8 cellular contexts compared by ENCODE assay signal in the genomic region with DNA sequence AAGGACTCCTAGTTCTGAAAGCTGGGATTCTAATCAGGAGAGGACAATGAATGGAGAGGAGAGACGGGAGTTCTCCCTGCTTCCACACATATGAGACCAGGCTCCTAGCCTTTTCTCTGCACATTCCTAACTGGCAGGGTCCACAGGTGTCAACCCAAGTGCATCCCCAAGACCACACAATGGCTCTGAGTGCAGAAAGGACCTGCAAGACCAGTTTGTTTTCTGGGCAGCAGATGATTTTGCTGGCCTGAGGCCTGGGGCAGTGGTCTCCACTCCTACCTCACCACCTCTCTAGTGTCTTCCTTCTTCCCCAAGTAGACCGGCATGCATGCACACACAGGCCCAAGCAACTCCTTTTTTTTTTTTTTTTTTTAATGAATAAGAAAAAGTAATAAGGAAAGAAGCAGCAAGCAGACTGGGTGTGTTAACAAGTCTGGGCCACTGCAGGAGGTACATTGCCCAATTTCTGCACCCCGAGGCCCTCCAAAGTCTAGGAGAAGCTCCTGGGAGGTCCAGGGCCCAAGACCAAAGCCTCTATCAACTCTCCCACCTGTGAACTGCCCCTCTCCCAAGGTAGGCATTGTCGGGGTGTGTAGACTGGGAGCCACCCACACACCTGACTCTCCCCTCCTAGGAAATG. TPM values are rescaled to one million over a fixed set of nuclear protein-coding genes. Genes with fewer than 3 reads are reported as not detected.
DNase-seq lines count a peak whose midpoint lies in the region; ATAC-seq and TF ChIP-seq lines count a peak whose summit lies in the region.

No MANE protein-coding gene starts in this region.

- H3K36me3 Mint-ChIP-seq in activated CD4-positive, alpha-beta memory T cell treated with anti-CD3 and anti-CD28 coated beads, Interleukin-2, amount 10 ng/mL, durations not matched to agents 7 days and 5 days (ENCODE audit: low read depth): peaks cover 6% of the 10 kb centered on the region
- H3K36me3 Mint-ChIP-seq in activated CD4-positive, alpha-beta memory T cell treated with anti-CD3 and anti-CD28 coated beads for 36 hours: peaks cover 5% of the 10 kb centered on the region

- H3K4me3 ChIP-seq in body of pancreas (no peak overlapping the region), right lobe of liver (peak overlapping the region; percentile 87 to 94 (median 90)), tibial nerve (peak overlapping the region; percentile 32 to 85 (median 64))

- ATAC-seq in body of pancreas (no peak), right lobe of liver (no peak), left lobe of liver (no peak)

- H3K36me3 ChIP-seq in body of pancreas (replicated peaks in 1 of 2; ENCODE audit: insufficient read depth in 1 of 2, low read depth in 2 of 2): no peaks in the 10 kb centered on the region
- H3K36me3 ChIP-seq in right lobe of liver: peaks cover 0 to 24% (median 0%) of the 10 kb centered on the region in 4 donors
- no peaks in the 10 kb centered on the region for H3K36me3 ChIP-seq in tibial nerve

- 80 to 85% methylated on average over 4 of the region's 4 CpGs for WGBS in body of pancreas, 2 donors
- WGBS in right lobe of liver (ENCODE audit: insufficient coverage, low coverage, low lambda C conversion rate, missing lambda C conversion rate): 42% methylated on average over 4 of the region's 4 CpGs
- WGBS in tibial nerve, 2 donors: 51 to 59% methylated on average over 4 of the region's 4 CpGs

- peak overlapping the region; percentile 82 for H3K4me3 Mint-ChIP-seq in activated CD4-positive, alpha-beta memory T cell treated with anti-CD3 and anti-CD28 coated beads, Interleukin-2, amount 10 ng/mL, durations not matched to agents 7 days and 5 days
- no peak overlapping the region for H3K4me3 Mint-ChIP-seq in activated CD4-positive, alpha-beta memory T cell treated with anti-CD3 and anti-CD28 coated beads for 36 hours

- TF ChIP-seq EP300 in tibial nerve (IDR thresholded peaks at IDR 0.05): no peak

- TF ChIP-seq POLR2A in body of pancreas (IDR thresholded peaks at IDR 0.05): no peak
- no peak for TF ChIP-seq POLR2A in right lobe of liver (IDR thresholded peaks at IDR 0.05)
- TF ChIP-seq POLR2A in tibial nerve (IDR thresholded peaks at IDR 0.05): no peak

- H3K27me3 ChIP-seq in body of pancreas (no peaks in the 10 kb centered on the region), right lobe of liver (no peaks in the 10 kb centered on the region), tibial nerve (no peaks in the 10 kb centered on the region)

- no peak overlapping the region for H3K27ac Mint-ChIP-seq in activated CD4-positive, alpha-beta memory T cell treated with anti-CD3 and anti-CD28 coated beads, Interleukin-2, amount 10 ng/mL, durations not matched to agents 7 days and 5 days
- no peak overlapping the region for H3K27ac Mint-ChIP-seq in activated CD4-positive, alpha-beta memory T cell treated with anti-CD3 and anti-CD28 coated beads for 36 hours

- H3K4me1 ChIP-seq in body of pancreas: peaks cover 42% of the 10 kb centered on the region
- H3K4me1 ChIP-seq in right lobe of liver: peaks cover 0 to 37% (median 10%) of the 10 kb centered on the region in 4 donors
- H3K4me1 ChIP-seq in tibial nerve: peaks cover 0 to 43% (median 13%) of the 10 kb centered on the region in 4 donors

- H3K9me3 Mint-ChIP-seq in activated CD4-positive, alpha-beta memory T cell treated with anti-CD3 and anti-CD28 coated beads, Interleukin-2, amount 10 ng/mL, durations not matched to agents 7 days and 5 days: peaks cover 11% of the 10 kb centered on the region
- peaks cover 11% of the 10 kb centered on the region for H3K9me3 Mint-ChIP-seq in activated CD4-positive, alpha-beta memory T cell treated with anti-CD3 and anti-CD28 coated beads for 36 hours

- H3K9me3 ChIP-seq in body of pancreas (peaks cover 0 to 10% (median 0%) of the 10 kb centered on the region in 3 donors), right lobe of liver (peaks cover 0 to 3% (median 0%) of the 10 kb centered on the region in 4 donors), tibial nerve (peaks cover 0 to 5% (median 0%) of the 10 kb centered on the region in 4 donors)

- H3K27me3 Mint-ChIP-seq in activated CD4-positive, alpha-beta memory T cell treated with anti-CD3 and anti-CD28 coated beads, Interleukin-2, amount 10 ng/mL, durations not matched to agents 7 days and 5 days: peaks cover 70% of the 10 kb centered on the region
- peaks cover 56% of the 10 kb centered on the region for H3K27me3 Mint-ChIP-seq in activated CD4-positive, alpha-beta memory T cell treated with anti-CD3 and anti-CD28 coated beads for 36 hours

- H3K27ac ChIP-seq in body of pancreas: peak overlapping the region; percentile 74 to 78 (median 78)
- H3K27ac ChIP-seq in right lobe of liver: peak overlapping the region; percentile 89 to 100 (median 93)
- H3K27ac ChIP-seq in tibial nerve: peak overlapping the region; percentile 90 to 96 (median 93)

- CTCF ChIA-PET in activated CD4-positive, alpha-beta memory T cell treated with anti-CD3 and anti-CD28 coated beads, Interleukin-2, amount 10 ng/mL, durations not matched to agents 7 days and 5 days (lab: Charles Lee): interaction anchor here (0.6 to 1.8 kb wide), 8 partner anchors 12 to 77 kb away, joined by 3 to 6 read pairs (median 4); no protein-coding TSS in a partner anchor
- CTCF ChIA-PET in activated CD4-positive, alpha-beta memory T cell treated with anti-CD3 and anti-CD28 coated beads for 36 hours (lab: Charles Lee): interaction anchor here (2.5 kb wide), 1 partner anchor 60 kb away, joined by 15 read pairs; no protein-coding TSS in a partner anchor

- TF ChIP-seq CTCF in body of pancreas (IDR thresholded peaks at IDR 0.05) (no peak), right lobe of liver (IDR thresholded peaks at IDR 0.05) (no peak), tibial nerve (IDR thresholded peaks at IDR 0.05) (no peak)

- intact Hi-C loops in activated CD4-positive, alpha-beta memory T cell treated with anti-CD3 and anti-CD28 coated beads for 36 hours (cut with micrococcal nuclease): no loop called here
- intact Hi-C loops in body of pancreas (cut with DNase I): no loop called here
- intact Hi-C loops in right lobe of liver (cut with DNase I): no loop called here

- no peak for DNase-seq in activated CD4-positive, alpha-beta memory T cell treated with anti-CD3 and anti-CD28 coated beads, Interleukin-2, amount 10 ng/mL, durations not matched to agents 7 days and 5 days
- DNase-seq in activated CD4-positive, alpha-beta memory T cell treated with anti-CD3 and anti-CD28 coated beads for 36 hours: no peak
- DNase-seq in body of pancreas (no peak), right lobe of liver (peak in 1 of 3 donors; percentile 52), tibial nerve (ENCODE audit: low spot score in 2 of 2) (no peak), 8988T (no peak), left lobe of liver (ENCODE audit: low spot score) (no peak)
- no peak for DNase-seq in NK-92 treated with Interleukin-12 subunit alpha and Interleukin-12 subunit beta, amount 100 ng/mL, for 24 hours (lab: John Stamatoyannopoulos, UW)

- peaks cover 19% of the 10 kb centered on the region for H3K4me1 Mint-ChIP-seq in activated CD4-positive, alpha-beta memory T cell treated with anti-CD3 and anti-CD28 coated beads, Interleukin-2, amount 10 ng/mL, durations not matched to agents 7 days and 5 days
- peaks cover 17% of the 10 kb centered on the region for H3K4me1 Mint-ChIP-seq in activated CD4-positive, alpha-beta memory T cell treated with anti-CD3 and anti-CD28 coated beads for 36 hours (ENCODE audit: low read depth)

- POLR2A ChIA-PET in activated CD4-positive, alpha-beta memory T cell treated with anti-CD3 and anti-CD28 coated beads, Interleukin-2, amount 10 ng/mL, durations not matched to agents 7 days and 5 days (lab: Charles Lee): interaction anchor here (1.0 to 1.7 kb wide), 6 partner anchors 11 to 53 kb away, joined by 3 to 5 read pairs (median 3); no protein-coding TSS in a partner anchor
- POLR2A ChIA-PET in activated CD4-positive, alpha-beta memory T cell treated with anti-CD3 and anti-CD28 coated beads for 36 hours (lab: Charles Lee): no interaction called here

RNA-seq across cellular contexts. Expression of gene TSKU, which starts 1.2 kb away (rescaled TPM):
- total RNA-seq in activated CD4-positive, alpha-beta memory T cell treated with anti-CD3 and anti-CD28 coated beads, Interleukin-2, amount 10 ng/mL, durations not matched to agents 7 days and 5 days: 1 to 10 TPM in 1 of 2 experiments, under 1 TPM in 1; 0.85 to 1.2 TPM
- total RNA-seq in activated CD4-positive, alpha-beta memory T cell treated with anti-CD3 and anti-CD28 coated beads for 36 hours: 1 to 10 TPM; 3.8 to 3.9 TPM
- total RNA-seq in body of pancreas: 10 to 100 TPM; 32.7 to 51.7 TPM
- 1,000 to 10,000 TPM in 1 of 6 experiments, 100 to 1,000 TPM in 4, 10 to 100 TPM in 1; 66.1 to 1,026 (median 278) TPM for total RNA-seq in right lobe of liver
- 100 to 1,000 TPM; 140 to 385 (median 202) TPM for total RNA-seq in tibial nerve
- 547 TPM for total RNA-seq in left lobe of liver

Comparison
In these comparisons a context has a peak if more than half of its experiments do, and no peak if none do; other contexts are left out.
1. H3K4me3 ChIP-seq: peak in right lobe of liver (3 of 3) and tibial nerve (4 of 4); none in body of pancreas (0 of 2).
2. RNA of gene TSKU, which starts 1.2 kb away (total RNA-seq): 547 TPM in left lobe of liver (single experiment), 66.1 to 1,026 TPM in right lobe of liver, 140 to 385 TPM in tibial nerve and 32.7 to 51.7 TPM in body of pancreas; 3.8 to 3.9 TPM in activated CD4-positive, alpha-beta memory T cell treated with anti-CD3 and anti-CD28 coated beads for 36 hours and 0.85 to 1.2 TPM in activated CD4-positive, alpha-beta memory T cell treated with anti-CD3 and anti-CD28 coated beads, Interleukin-2, amount 10 ng/mL, durations not matched to agents 7 days and 5 days; every median in the first group is over 4 times any median in the second.
3. Peak in every context shown above with its lines, with median percentiles within 50 percentile points of each other: H3K27ac ChIP-seq.